Comparison of ENCODE assay signal across 1 cellular context in the genomic region with DNA sequence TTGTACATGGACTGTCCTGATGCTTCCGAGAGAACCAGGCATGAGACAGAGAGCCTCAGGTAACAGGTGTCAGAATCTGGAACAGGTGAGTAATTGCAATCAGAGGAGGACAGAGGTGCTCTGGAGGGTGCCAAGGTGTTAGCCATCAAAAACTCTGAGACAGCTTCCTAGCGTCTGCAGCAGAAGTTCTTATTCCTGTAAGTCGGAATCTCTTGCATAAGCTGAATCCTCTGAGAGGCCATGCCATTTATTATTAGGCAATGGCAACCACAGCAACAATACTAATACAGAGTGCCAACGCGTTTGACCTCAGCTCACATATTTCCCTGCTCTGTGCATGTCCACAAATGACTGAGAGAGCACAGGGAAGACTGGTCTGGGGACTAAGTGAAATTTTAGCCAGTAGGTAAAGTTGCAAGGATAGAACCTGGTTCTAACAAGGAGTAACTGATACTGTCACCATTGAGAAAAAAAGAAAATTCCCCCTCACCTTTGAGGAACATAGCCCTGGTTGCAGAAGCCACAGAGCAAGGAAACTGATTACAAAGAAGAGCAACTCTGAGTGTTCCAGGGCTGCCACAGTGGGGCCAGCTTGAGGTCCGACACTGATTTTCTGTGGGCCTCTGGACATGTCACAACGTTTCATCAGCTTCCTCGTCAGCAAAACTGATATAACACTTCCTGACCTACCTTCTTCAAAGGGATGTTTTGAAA.
TF ChIP-seq lines count a peak whose summit lies in the region.

No MANE protein-coding gene starts in this region.

TF ChIP-seq in HepG2, 621 proteins besides CTCF, POLR2A, EP300 and RAD21 (continued from another document and continues in another):
- TF ChIP-seq, protein P1, sequence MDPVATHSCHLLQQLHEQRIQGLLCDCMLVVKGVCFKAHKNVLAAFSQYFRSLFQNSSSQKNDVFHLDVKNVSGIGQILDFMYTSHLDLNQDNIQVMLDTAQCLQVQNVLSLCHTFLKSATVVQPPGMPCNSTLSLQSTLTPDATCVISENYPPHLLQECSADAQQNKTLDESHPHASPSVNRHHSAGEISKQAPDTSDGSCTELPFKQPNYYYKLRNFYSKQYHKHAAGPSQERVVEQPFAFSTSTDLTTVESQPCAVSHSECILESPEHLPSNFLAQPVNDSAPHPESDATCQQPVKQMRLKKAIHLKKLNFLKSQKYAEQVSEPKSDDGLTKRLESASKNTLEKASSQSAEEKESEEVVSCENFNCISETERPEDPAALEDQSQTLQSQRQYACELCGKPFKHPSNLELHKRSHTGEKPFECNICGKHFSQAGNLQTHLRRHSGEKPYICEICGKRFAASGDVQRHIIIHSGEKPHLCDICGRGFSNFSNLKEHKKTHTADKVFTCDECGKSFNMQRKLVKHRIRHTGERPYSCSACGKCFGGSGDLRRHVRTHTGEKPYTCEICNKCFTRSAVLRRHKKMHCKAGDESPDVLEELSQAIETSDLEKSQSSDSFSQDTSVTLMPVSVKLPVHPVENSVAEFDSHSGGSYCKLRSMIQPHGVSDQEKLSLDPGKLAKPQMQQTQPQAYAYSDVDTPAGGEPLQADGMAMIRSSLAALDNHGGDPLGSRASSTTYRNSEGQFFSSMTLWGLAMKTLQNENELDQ (CRISPR knock-in tag; IDR thresholded peaks at IDR 0.05; ENCODE audit: borderline replicate concordance) = no peak
- TF ChIP-seq, protein P2, sequence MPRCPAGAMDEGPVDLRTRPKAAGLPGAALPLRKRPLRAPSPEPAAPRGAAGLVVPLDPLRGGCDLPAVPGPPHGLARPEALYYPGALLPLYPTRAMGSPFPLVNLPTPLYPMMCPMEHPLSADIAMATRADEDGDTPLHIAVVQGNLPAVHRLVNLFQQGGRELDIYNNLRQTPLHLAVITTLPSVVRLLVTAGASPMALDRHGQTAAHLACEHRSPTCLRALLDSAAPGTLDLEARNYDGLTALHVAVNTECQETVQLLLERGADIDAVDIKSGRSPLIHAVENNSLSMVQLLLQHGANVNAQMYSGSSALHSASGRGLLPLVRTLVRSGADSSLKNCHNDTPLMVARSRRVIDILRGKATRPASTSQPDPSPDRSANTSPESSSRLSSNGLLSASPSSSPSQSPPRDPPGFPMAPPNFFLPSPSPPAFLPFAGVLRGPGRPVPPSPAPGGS (CRISPR knock-in tag; IDR thresholded peaks at IDR 0.05) = no peak
- TF ChIP-seq FOXC1 (CRISPR knock-in tag; IDR thresholded peaks at IDR 0.05; ENCODE audit: borderline replicate concordance) (peak; percentile 62; the same call in 1 of the 2 replicates), SALL2 (CRISPR knock-in tag; IDR thresholded peaks at IDR 0.05) (no peak), ZFX (CRISPR knock-in tag; IDR thresholded peaks at IDR 0.05; ENCODE audit: low read depth) (peak; percentile 35; the same call in 1 of the 2 replicates), ZSCAN30 (CRISPR knock-in tag; IDR thresholded peaks at IDR 0.05) (no peak), ZFP37 (CRISPR knock-in tag; IDR thresholded peaks at IDR 0.05; ENCODE audit: borderline replicate concordance) (no peak), SRSF1 (optimal IDR thresholded peaks at IDR 0.05; ENCODE audit: low read depth, low read length) (no peak), MED8 (CRISPR knock-in tag; IDR thresholded peaks at IDR 0.05; ENCODE audit: insufficient replicate concordance) (no peak), ZNF678 (CRISPR knock-in tag; IDR thresholded peaks at IDR 0.05) (no peak), SPEN (CRISPR knock-in tag; IDR thresholded peaks at IDR 0.05; ENCODE audit: low read depth) (0 out of 2 replicates have a peak, but pooled peaks have one; percentile 37), KLF9 (CRISPR knock-in tag; IDR thresholded peaks at IDR 0.05; ENCODE audit: low read depth) (no peak), ZNF724P (CRISPR knock-in tag; IDR thresholded peaks at IDR 0.05; ENCODE audit: borderline replicate concordance) (no peak), NFIC (IDR thresholded peaks at IDR 0.05; ENCODE audit: low read length) (no peak), THYN1 (CRISPR knock-in tag; IDR thresholded peaks at IDR 0.05; ENCODE audit: borderline replicate concordance, low read depth) (no peak), TGIF2 (CRISPR knock-in tag; IDR thresholded peaks at IDR 0.05) (peak; percentile 67; the same call in 1 of the 2 replicates), DR1 (CRISPR knock-in tag; IDR thresholded peaks at IDR 0.05) (no peak), ZNF484 (CRISPR knock-in tag; IDR thresholded peaks at IDR 0.05; ENCODE audit: borderline replicate concordance, low read depth) (no peak), SP4 (CRISPR knock-in tag; IDR thresholded peaks at IDR 0.05) (no peak), ZNF468 (CRISPR knock-in tag; IDR thresholded peaks at IDR 0.05) (no peak), SUZ12 (IDR thresholded peaks at IDR 0.05; ENCODE audit: low read depth, low read length) (no peak), KDM4B (CRISPR knock-in tag; IDR thresholded peaks at IDR 0.05) (no peak), RNF2 (conservative IDR thresholded peaks at IDR 0.05; ENCODE audit: low read depth) (no peak), ZKSCAN1 (IDR thresholded peaks at IDR 0.05; ENCODE audit: low read length) (no peak), ZNF703 (CRISPR knock-in tag; IDR thresholded peaks at IDR 0.05; ENCODE audit: borderline replicate concordance) (no peak), HDAC2 (CRISPR knock-in tag; IDR thresholded peaks at IDR 0.05) (no peak; the same call in 1 of the 2 replicates), ZNF543 (CRISPR knock-in tag; IDR thresholded peaks at IDR 0.05) (no peak), NBN (conservative IDR thresholded peaks at IDR 0.05) (no peak), PHF8 (CRISPR knock-in tag; IDR thresholded peaks at IDR 0.05) (no peak), SRSF4 (IDR thresholded peaks at IDR 0.05; ENCODE audit: low read depth, low read length, poor library complexity, severe bottlenecking) (no peak), HMGA1 (CRISPR knock-in tag; conservative IDR thresholded peaks at IDR 0.05) (no peak), MATR3 (CRISPR knock-in tag; IDR thresholded peaks at IDR 0.05) (no peak)
- TF ChIP-seq, protein P3, sequence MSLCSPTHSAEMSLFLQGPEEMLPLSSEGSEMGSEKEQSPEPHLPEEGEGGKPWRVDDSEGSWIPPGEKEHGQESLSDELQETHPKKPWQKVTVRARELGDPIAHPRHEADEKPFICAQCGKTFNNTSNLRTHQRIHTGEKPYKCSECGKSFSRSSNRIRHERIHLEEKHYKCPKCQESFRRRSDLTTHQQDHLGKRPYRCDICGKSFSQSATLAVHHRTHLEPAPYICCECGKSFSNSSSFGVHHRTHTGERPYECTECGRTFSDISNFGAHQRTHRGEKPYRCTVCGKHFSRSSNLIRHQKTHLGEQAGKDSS (CRISPR knock-in tag; IDR thresholded peaks at IDR 0.05; ENCODE audit: borderline replicate concordance, low read depth) = no peak
- TF ChIP-seq, protein P4, sequence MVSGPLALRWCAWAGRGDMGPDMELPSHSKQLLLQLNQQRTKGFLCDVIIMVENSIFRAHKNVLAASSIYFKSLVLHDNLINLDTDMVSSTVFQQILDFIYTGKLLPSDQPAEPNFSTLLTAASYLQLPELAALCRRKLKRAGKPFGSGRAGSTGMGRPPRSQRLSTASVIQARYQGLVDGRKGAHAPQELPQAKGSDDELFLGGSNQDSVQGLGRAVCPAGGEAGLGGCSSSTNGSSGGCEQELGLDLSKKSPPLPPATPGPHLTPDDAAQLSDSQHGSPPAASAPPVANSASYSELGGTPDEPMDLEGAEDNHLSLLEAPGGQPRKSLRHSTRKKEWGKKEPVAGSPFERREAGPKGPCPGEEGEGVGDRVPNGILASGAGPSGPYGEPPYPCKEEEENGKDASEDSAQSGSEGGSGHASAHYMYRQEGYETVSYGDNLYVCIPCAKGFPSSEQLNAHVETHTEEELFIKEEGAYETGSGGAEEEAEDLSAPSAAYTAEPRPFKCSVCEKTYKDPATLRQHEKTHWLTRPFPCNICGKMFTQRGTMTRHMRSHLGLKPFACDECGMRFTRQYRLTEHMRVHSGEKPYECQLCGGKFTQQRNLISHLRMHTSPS (CRISPR knock-in tag; IDR thresholded peaks at IDR 0.05; ENCODE audit: low read depth) = no peak
- TF ChIP-seq, protein P5, sequence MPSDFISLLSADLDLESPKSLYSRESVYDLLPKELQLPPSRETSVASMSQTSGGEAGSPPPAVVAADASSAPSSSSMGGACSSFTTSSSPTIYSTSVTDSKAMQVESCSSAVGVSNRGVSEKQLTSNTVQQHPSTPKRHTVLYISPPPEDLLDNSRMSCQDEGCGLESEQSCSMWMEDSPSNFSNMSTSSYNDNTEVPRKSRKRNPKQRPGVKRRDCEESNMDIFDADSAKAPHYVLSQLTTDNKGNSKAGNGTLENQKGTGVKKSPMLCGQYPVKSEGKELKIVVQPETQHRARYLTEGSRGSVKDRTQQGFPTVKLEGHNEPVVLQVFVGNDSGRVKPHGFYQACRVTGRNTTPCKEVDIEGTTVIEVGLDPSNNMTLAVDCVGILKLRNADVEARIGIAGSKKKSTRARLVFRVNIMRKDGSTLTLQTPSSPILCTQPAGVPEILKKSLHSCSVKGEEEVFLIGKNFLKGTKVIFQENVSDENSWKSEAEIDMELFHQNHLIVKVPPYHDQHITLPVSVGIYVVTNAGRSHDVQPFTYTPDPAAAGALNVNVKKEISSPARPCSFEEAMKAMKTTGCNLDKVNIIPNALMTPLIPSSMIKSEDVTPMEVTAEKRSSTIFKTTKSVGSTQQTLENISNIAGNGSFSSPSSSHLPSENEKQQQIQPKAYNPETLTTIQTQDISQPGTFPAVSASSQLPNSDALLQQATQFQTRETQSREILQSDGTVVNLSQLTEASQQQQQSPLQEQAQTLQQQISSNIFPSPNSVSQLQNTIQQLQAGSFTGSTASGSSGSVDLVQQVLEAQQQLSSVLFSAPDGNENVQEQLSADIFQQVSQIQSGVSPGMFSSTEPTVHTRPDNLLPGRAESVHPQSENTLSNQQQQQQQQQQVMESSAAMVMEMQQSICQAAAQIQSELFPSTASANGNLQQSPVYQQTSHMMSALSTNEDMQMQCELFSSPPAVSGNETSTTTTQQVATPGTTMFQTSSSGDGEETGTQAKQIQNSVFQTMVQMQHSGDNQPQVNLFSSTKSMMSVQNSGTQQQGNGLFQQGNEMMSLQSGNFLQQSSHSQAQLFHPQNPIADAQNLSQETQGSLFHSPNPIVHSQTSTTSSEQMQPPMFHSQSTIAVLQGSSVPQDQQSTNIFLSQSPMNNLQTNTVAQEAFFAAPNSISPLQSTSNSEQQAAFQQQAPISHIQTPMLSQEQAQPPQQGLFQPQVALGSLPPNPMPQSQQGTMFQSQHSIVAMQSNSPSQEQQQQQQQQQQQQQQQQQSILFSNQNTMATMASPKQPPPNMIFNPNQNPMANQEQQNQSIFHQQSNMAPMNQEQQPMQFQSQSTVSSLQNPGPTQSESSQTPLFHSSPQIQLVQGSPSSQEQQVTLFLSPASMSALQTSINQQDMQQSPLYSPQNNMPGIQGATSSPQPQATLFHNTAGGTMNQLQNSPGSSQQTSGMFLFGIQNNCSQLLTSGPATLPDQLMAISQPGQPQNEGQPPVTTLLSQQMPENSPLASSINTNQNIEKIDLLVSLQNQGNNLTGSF (CRISPR knock-in tag; IDR thresholded peaks at IDR 0.05) = no peak
- TF ChIP-seq, protein P6, sequence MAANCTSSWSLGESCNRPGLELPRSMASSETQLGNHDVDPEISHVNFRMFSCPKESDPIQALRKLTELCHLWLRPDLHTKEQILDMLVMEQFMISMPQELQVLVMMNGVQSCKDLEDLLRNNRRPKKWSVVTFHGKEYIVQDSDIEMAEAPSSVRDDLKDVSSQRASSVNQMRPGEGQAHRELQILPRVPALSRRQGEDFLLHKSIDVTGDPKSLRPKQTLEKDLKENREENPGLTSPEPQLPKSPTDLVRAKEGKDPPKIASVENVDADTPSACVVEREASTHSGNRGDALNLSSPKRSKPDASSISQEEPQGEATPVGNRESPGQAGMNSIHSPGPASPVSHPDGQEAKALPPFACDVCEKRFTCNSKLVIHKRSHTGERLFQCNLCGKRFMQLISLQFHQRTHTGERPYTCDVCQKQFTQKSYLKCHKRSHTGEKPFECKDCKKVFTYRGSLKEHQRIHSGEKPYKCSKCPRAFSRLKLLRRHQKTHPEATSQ (CRISPR knock-in tag; IDR thresholded peaks at IDR 0.05; ENCODE audit: borderline replicate concordance) = no peak
- TF ChIP-seq, protein P7, sequence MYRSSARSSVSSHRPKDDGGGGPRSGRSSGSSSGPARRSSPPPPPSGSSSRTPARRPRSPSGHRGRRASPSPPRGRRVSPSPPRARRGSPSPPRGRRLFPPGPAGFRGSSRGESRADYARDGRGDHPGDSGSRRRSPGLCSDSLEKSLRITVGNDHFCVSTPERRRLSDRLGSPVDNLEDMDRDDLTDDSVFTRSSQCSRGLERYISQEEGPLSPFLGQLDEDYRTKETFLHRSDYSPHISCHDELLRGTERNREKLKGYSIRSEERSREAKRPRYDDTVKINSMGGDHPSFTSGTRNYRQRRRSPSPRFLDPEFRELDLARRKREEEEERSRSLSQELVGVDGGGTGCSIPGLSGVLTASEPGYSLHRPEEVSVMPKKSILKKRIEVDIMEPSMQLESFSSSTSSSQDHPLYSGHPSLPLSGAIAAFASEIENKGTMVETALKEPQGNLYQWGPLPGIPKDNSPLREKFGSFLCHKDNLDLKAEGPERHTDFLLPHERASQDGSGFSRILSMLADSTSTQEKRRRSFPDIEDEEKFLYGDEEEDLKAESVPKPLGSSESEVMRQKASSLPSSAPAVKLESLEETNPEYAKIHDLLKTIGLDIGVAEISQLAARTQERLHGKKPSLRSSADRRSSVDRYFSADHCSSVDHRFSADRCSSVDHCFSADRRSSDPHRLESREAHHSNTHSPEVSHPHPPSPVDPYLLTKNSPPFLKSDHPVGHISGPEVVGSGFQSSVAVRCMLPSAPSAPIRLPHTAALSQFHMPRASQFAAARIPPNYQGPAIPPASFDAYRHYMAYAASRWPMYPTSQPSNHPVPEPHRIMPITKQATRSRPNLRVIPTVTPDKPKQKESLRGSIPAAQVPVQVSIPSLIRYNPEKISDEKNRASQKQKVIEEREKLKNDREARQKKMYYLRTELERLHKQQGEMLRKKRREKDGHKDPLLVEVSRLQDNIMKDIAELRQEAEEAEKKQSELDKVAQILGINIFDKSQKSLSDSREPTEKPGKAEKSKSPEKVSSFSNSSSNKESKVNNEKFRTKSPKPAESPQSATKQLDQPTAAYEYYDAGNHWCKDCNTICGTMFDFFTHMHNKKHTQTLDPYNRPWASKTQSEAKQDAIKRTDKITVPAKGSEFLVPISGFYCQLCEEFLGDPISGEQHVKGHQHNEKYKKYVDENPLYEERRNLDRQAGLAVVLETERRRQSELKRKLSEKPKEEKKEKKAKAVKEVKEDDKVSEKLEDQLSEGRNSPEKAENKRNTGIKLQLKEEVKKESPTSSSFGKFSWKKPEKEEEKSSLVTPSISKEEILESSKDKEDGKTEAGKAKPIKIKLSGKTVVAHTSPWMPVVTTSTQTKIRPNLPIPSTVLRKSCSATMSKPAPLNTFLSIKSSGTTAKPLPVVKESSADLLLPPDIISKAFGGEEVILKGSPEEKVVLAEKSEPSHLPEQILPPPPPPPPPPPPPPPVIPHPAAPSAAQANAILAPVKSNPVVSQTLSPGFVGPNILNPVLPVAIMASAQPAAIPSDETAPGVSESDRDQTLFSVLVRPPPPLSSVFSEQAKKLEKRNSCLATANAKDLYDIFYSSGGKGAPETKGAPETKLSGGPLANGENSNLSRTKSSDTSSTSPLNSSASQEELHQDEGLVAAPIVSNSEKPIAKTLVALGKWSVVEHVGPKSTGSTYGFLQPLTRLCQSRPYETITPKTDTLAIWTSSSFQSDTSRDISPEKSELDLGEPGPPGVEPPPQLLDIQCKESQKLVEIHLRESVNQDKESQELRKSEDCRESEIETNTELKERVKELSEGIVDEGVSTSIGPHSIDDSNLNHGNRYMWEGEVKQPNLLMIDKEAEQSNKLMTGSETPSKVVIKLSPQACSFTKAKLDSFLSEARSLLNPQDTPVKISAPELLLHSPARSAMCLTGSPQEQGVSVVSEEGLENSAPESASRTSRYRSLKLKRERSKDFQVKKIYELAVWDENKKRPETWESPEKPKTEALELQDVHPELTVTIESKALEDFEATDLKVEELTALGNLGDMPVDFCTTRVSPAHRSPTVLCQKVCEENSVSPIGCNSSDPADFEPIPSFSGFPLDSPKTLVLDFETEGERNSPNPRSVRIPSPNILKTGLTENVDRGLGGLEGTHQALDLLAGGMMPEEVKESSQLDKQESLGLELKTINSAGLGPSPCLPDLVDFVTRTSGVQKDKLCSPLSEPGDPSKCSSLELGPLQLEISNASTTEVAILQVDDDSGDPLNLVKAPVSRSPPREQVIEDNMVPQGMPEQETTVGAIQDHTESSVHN (CRISPR knock-in tag; IDR thresholded peaks at IDR 0.05) = no peak
